ENCODE assay signal across 2 cellular contexts in the genomic region with DNA sequence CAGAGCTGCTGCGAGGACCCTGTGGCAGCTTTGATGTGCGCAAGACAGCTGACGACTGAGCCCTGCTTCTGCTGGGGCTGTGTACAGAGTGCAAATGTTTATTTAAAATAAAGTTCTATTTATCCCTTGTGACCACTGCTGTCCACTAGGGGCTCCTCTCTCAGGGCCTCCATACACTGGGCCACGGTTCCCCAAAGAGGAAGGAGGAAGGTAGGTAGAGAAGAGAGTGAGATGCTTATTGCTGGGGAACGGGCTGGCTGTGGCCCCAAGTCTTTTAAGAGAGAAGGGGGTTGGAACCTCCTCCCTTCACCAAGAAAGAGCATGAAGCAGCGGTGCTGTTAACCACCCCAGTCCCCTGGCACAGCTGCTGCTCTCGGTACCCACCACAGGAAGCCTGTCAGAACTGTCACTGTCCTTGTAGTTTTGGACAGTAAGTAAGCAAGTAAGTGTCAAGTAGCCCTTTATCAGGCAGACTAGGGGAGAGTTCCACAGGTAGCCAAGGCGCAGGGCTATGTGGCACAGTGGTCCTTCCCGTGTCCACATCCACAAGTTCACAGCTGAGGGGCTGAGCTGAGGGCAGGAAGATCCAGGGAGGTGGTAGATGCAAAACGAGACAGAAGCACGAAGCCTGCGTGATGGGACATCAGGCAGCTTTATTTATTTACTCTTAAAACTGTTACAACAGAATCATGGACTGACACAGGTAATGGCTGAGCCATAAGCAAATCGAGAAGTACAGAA.
TF ChIP-seq lines count a peak whose summit lies in the region.

No MANE protein-coding gene starts in this region.

TF ChIP-seq in HEK293, 187 proteins besides CTCF, POLR2A, EP300 and RAD21 (continued from another document):
- TF ChIP-seq, protein P1, sequence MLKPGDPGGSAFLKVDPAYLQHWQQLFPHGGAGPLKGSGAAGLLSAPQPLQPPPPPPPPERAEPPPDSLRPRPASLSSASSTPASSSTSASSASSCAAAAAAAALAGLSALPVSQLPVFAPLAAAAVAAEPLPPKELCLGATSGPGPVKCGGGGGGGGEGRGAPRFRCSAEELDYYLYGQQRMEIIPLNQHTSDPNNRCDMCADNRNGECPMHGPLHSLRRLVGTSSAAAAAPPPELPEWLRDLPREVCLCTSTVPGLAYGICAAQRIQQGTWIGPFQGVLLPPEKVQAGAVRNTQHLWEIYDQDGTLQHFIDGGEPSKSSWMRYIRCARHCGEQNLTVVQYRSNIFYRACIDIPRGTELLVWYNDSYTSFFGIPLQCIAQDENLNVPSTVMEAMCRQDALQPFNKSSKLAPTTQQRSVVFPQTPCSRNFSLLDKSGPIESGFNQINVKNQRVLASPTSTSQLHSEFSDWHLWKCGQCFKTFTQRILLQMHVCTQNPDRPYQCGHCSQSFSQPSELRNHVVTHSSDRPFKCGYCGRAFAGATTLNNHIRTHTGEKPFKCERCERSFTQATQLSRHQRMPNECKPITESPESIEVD (tag by site-specific recombination; IDR thresholded peaks at IDR 0.05), result no peak
- TF ChIP-seq, protein P2, sequence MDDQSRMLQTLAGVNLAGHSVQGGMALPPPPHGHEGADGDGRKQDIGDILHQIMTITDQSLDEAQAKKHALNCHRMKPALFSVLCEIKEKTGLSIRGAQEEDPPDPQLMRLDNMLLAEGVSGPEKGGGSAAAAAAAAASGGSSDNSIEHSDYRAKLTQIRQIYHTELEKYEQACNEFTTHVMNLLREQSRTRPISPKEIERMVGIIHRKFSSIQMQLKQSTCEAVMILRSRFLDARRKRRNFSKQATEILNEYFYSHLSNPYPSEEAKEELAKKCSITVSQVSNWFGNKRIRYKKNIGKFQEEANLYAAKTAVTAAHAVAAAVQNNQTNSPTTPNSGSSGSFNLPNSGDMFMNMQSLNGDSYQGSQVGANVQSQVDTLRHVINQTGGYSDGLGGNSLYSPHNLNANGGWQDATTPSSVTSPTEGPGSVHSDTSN (CRISPR knock-in tag; IDR thresholded peaks at IDR 0.05), result no peak
TF ChIP-seq in HEK293: peak in this region for 0.

TF ChIP-seq in HepG2, 621 proteins besides CTCF, POLR2A, EP300 and RAD21 (continued from another document):
- TF ChIP-seq, protein P3, sequence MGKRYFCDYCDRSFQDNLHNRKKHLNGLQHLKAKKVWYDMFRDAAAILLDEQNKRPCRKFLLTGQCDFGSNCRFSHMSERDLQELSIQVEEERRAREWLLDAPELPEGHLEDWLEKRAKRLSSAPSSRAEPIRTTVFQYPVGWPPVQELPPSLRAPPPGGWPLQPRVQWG (CRISPR knock-in tag; IDR thresholded peaks at IDR 0.05; ENCODE audit: borderline replicate concordance, low read depth), result no peak
- TF ChIP-seq MZF1 (CRISPR knock-in tag; IDR thresholded peaks at IDR 0.05; ENCODE audit: borderline replicate concordance) (no peak), ZNF317 (CRISPR knock-in tag; IDR thresholded peaks at IDR 0.05) (no peak), ZNF75D (CRISPR knock-in tag; IDR thresholded peaks at IDR 0.05; ENCODE audit: borderline replicate concordance) (no peak), POLR2AphosphoS5 (IDR thresholded peaks at IDR 0.05; ENCODE audit: low read depth, low read length) (0 out of 2 replicates have a peak, but pooled peaks have one; percentile 32), CCDC6 (CRISPR knock-in tag; IDR thresholded peaks at IDR 0.05) (no peak), PHF20 (CRISPR knock-in tag; IDR thresholded peaks at IDR 0.05) (no peak), ZFY (CRISPR knock-in tag; IDR thresholded peaks at IDR 0.05) (0 out of 2 replicates have a peak, but pooled peaks have one; percentile 7), POLR2AphosphoS2 (IDR thresholded peaks at IDR 0.05; ENCODE audit: low read depth, low read length) (peak; percentile 23; the same call in 1 of the 2 replicates), RBM22 (optimal IDR thresholded peaks at IDR 0.05; ENCODE audit: low read length) (peak; percentile 24), CBX5 (CRISPR knock-in tag; IDR thresholded peaks at IDR 0.05; ENCODE audit: borderline replicate concordance) (0 out of 2 replicates have a peak, but pooled peaks have one; percentile 1), ZNF552 (CRISPR knock-in tag; IDR thresholded peaks at IDR 0.05; ENCODE audit: borderline replicate concordance) (no peak), ZNF766 (CRISPR knock-in tag; IDR thresholded peaks at IDR 0.05; ENCODE audit: borderline replicate concordance) (no peak), SYNCRIP (IDR thresholded peaks at IDR 0.05; ENCODE audit: insufficient read depth, low read depth, low read length) (no peak), TMF1 (CRISPR knock-in tag; IDR thresholded peaks at IDR 0.05; ENCODE audit: low read depth) (no peak), TSC22D2 (CRISPR knock-in tag; IDR thresholded peaks at IDR 0.05; ENCODE audit: borderline replicate concordance) (no peak), SMC3 (IDR thresholded peaks at IDR 0.05; ENCODE audit: low read length) (peak; percentile 42), ZNF10 (CRISPR knock-in tag; IDR thresholded peaks at IDR 0.05; ENCODE audit: borderline replicate concordance, low read depth) (no peak), POLR2G (IDR thresholded peaks at IDR 0.05; ENCODE audit: low read depth, low read length) (peak; percentile 59; the same call in 1 of the 2 replicates), ZNF232 (CRISPR knock-in tag; IDR thresholded peaks at IDR 0.05; ENCODE audit: borderline replicate concordance) (no peak), ZNF839 (CRISPR knock-in tag; IDR thresholded peaks at IDR 0.05; ENCODE audit: borderline replicate concordance) (no peak), STAG1 (CRISPR knock-in tag; IDR thresholded peaks at IDR 0.05) (peak; percentile 37)
- TF ChIP-seq, protein P4, sequence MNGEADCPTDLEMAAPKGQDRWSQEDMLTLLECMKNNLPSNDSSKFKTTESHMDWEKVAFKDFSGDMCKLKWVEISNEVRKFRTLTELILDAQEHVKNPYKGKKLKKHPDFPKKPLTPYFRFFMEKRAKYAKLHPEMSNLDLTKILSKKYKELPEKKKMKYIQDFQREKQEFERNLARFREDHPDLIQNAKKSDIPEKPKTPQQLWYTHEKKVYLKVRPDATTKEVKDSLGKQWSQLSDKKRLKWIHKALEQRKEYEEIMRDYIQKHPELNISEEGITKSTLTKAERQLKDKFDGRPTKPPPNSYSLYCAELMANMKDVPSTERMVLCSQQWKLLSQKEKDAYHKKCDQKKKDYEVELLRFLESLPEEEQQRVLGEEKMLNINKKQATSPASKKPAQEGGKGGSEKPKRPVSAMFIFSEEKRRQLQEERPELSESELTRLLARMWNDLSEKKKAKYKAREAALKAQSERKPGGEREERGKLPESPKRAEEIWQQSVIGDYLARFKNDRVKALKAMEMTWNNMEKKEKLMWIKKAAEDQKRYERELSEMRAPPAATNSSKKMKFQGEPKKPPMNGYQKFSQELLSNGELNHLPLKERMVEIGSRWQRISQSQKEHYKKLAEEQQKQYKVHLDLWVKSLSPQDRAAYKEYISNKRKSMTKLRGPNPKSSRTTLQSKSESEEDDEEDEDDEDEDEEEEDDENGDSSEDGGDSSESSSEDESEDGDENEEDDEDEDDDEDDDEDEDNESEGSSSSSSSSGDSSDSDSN (CRISPR knock-in tag; IDR thresholded peaks at IDR 0.05), result 0 out of 2 replicates have a peak, but pooled peaks have one; percentile 7
- TF ChIP-seq, protein P5, sequence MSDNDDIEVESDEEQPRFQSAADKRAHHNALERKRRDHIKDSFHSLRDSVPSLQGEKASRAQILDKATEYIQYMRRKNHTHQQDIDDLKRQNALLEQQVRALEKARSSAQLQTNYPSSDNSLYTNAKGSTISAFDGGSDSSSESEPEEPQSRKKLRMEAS (IDR thresholded peaks at IDR 0.05), result no peak
